In the genomic region with DNA sequence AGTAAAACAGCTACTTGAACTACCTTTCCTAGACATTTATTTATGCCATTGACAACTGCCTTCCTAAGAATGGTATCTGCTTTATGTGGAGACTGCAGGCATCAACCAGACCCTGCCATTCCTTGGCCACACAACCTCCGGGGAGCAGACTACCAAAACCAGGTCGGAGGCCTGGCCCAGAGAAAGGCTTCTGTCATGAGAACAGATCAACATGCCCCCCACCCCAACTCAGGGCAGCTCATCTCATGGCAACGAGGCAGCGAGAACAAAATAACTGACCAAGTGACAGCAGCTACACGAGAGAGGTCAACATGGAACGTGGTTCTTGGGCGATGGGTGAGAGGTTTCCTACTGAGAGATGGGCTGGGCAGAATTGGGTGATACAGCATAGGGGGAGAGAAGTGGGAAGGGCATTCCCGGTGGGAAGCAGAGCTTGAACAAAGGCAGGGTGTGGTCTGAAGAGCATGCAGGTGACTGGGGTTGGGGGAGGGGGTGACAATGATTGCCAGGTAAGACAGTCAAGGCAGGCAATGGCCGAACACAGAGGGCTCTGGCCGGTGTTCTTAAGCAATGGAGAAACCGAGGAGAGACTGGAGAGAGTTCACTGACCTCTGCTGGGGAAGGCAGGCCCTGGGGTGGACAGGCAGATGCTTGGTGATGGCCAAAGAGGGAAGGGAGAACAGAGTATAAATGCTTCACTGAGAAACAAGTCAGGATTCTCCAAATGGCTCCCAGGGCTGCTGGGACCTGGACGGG, we compare ENCODE assay signal across 12 cellular contexts. TPM values are rescaled to one million over a fixed set of nuclear protein-coding genes. Genes with fewer than 3 reads are reported as not detected.
DNase-seq lines count a peak whose midpoint lies in the region; ATAC-seq lines count a peak whose summit lies in the region.
"Had no signal": no experiment of that assay in that cellular context is flagged by ENCODE, and none has a peak within 500 bp of the region (broad histone marks: within the 10 kb centered on the region; RNA-seq: fewer than 3 reads in every experiment).

No MANE protein-coding gene starts in this region.

- peak in 1 of 5 donors; percentile 44 for DNase-seq in CD8-positive, alpha-beta memory T cell
- DNase-seq in activated CD8-positive, alpha-beta T cell treated with anti-CD3 and anti-CD28 coated beads, Interleukin-2, amount 10 ng/mL, durations not matched to agents 7 days and 5 days, result no peak
- DNase-seq in left ventricle myocardium superior (no peak), neuronal stem cell (ENCODE audit: low spot score) (no peak), substantia nigra (lab: John Stamatoyannopoulos, UW) (no peak)
- DNase-seq: HCEC 1CT; NCI-H524; stimulated activated CD4-positive, alpha-beta T cell treated with anti-CD3 and anti-CD28 coated beads, Interleukin-12 subunit alpha, Interleukin-12 subunit beta, amount 100 ng/mL, for 4 hours had no signal

- peak overlapping the region in 1 of 7 donors; percentile 45 for H3K4me3 Mint-ChIP-seq in CD8-positive, alpha-beta memory T cell
- H3K4me3 Mint-ChIP-seq in activated CD8-positive, alpha-beta T cell treated with anti-CD3 and anti-CD28 coated beads, Interleukin-2, amount 10 ng/mL, durations not matched to agents 7 days and 5 days, result no peak overlapping the region

- H3K4me2 ChIP-seq in neuronal stem cell (ENCODE audit: insufficient read depth, low read length, poor library complexity, severe bottlenecking), result no peak overlapping the region

- H3K4me1 ChIP-seq in CD8-positive, alpha-beta memory T cell (ENCODE audit: insufficient read depth, low read length), result peaks cover 51% of the 10 kb centered on the region
- H3K4me1 ChIP-seq in neuronal stem cell (ENCODE audit: control insufficient read depth in 2 of 2, insufficient read depth in 1 of 2, low read depth in 1 of 2, low read length in 2 of 2), result peaks cover 0 to 5% of the 10 kb centered on the region in 2 donors

- WGBS in neuronal stem cell (ENCODE audit: extremely low coverage in 2 of 2, insufficient read length in 2 of 2, insufficient replicate concordance in 1 of 2), 2 donors, result no CpG with 5 or more reads among the region's 12 CpGs

- H3K27ac ChIP-seq in CD8-positive, alpha-beta memory T cell (ENCODE audit: low read depth, low read length), result no peak overlapping the region
- H3K27ac ChIP-seq in neuronal stem cell (replicated peaks; ENCODE audit: low read length) (no peak overlapping the region), substantia nigra (ENCODE audit: low read depth, low read length, poor library complexity, severe bottlenecking) (no peak overlapping the region)
- H3K27ac ChIP-seq: C4-2B had no signal

- H3K9me3 Mint-ChIP-seq in CD8-positive, alpha-beta memory T cell, result no peaks in the 10 kb centered on the region
- H3K9me3 Mint-ChIP-seq in activated CD8-positive, alpha-beta T cell treated with anti-CD3 and anti-CD28 coated beads, Interleukin-2, amount 10 ng/mL, durations not matched to agents 7 days and 5 days (ENCODE audit: insufficient read depth), result no peaks in the 10 kb centered on the region

- POLR2A ChIA-PET in CD8-positive, alpha-beta memory T cell (lab: Charles Lee), result no interaction called here
- POLR2A ChIA-PET in activated CD8-positive, alpha-beta T cell treated with anti-CD3 and anti-CD28 coated beads, Interleukin-2, amount 10 ng/mL, durations not matched to agents 7 days and 5 days (lab: Charles Lee), result no interaction called here

- H3K27ac Mint-ChIP-seq in CD8-positive, alpha-beta memory T cell, result peak overlapping the region; percentile 2 to 92 (median 54)
- H3K27ac Mint-ChIP-seq in activated CD8-positive, alpha-beta T cell treated with anti-CD3 and anti-CD28 coated beads, Interleukin-2, amount 10 ng/mL, durations not matched to agents 7 days and 5 days, result peak overlapping the region; percentile 16

- peaks cover 19% of the 10 kb centered on the region for H3K36me3 ChIP-seq in CD8-positive, alpha-beta memory T cell (ENCODE audit: insufficient read depth, low read length)
- peaks cover 4 to 71% of the 10 kb centered on the region in 2 donors for H3K36me3 ChIP-seq in neuronal stem cell (replicated peaks in 1 of 2; ENCODE audit: control insufficient read depth in 2 of 2, insufficient read depth in 2 of 2, low read length in 2 of 2)

- no peak overlapping the region for H2BK12ac ChIP-seq in neuronal stem cell (ENCODE audit: low read length)

- intact Hi-C loops in left ventricle myocardium superior (cut with micrococcal nuclease), result no loop called here

- no peaks in the 10 kb centered on the region for H3K9me3 ChIP-seq in CD8-positive, alpha-beta memory T cell (ENCODE audit: low read length)
- peaks cover 0 to 4% of the 10 kb centered on the region in 2 donors for H3K9me3 ChIP-seq in neuronal stem cell (replicated peaks in 1 of 2; ENCODE audit: control insufficient read depth in 2 of 2, insufficient read depth in 1 of 2, low read depth in 1 of 2, low read length in 2 of 2)

- H3K23ac ChIP-seq in neuronal stem cell (ENCODE audit: low read depth, low read length, poor library complexity), result peak overlapping the region; percentile 37

- H4K8ac ChIP-seq in neuronal stem cell (ENCODE audit: low read depth, low read length), result no peak overlapping the region

- no peak overlapping the region for H3K4me3 ChIP-seq in CD8-positive, alpha-beta memory T cell (ENCODE audit: low read length)
- H3K4me3 ChIP-seq in neuronal stem cell (ENCODE audit: low read length in 2 of 2), result no peak overlapping the region

- H3K9ac ChIP-seq in neuronal stem cell (ENCODE audit: low read depth, low read length, poor library complexity), result no peak overlapping the region

- H3K14ac ChIP-seq in neuronal stem cell (ENCODE audit: low read length), result no peak overlapping the region

- CTCF ChIA-PET in CD8-positive, alpha-beta memory T cell (lab: Charles Lee), result no interaction called here
- CTCF ChIA-PET in activated CD8-positive, alpha-beta T cell treated with anti-CD3 and anti-CD28 coated beads, Interleukin-2, amount 10 ng/mL, durations not matched to agents 7 days and 5 days (lab: Charles Lee), result no interaction called here

- H2AFZ ChIP-seq in neuronal stem cell (ENCODE audit: low read length), result no peak overlapping the region

- peaks cover 78 to 91% (median 83%) of the 10 kb centered on the region in 3 donors for H3K4me1 Mint-ChIP-seq in CD8-positive, alpha-beta memory T cell
- H3K4me1 Mint-ChIP-seq in activated CD8-positive, alpha-beta T cell treated with anti-CD3 and anti-CD28 coated beads, Interleukin-2, amount 10 ng/mL, durations not matched to agents 7 days and 5 days (ENCODE audit: low read depth), result peaks cover 74% of the 10 kb centered on the region

- H3K27me3 Mint-ChIP-seq in CD8-positive, alpha-beta memory T cell, result no peaks in the 10 kb centered on the region
- H3K27me3 Mint-ChIP-seq in activated CD8-positive, alpha-beta T cell treated with anti-CD3 and anti-CD28 coated beads, Interleukin-2, amount 10 ng/mL, durations not matched to agents 7 days and 5 days (ENCODE audit: low read depth), result no peaks in the 10 kb centered on the region

- H2AK5ac ChIP-seq in neuronal stem cell (ENCODE audit: low read depth, low read length), result no peak overlapping the region

- ATAC-seq in activated CD8-positive, alpha-beta T cell treated with anti-CD3 and anti-CD28 coated beads, Interleukin-2, amount 10 ng/mL, durations not matched to agents 7 days and 5 days, result no peak
- ATAC-seq in left ventricle myocardium superior (peak; percentile 1), HG02852 (IDR thresholded peaks at IDR 0.05; ENCODE audit: unreplicated experiment) (no peak), GM21526 (IDR thresholded peaks at IDR 0.05; ENCODE audit: low FRiP score, unreplicated experiment) (no peak)
- no peak for ATAC-seq in activated CD4-positive, CD25-positive, alpha-beta regulatory T cell treated with anti-CD3 and anti-CD28 coated beads, Interleukin-2, amount 50 U/mL, for 24 hours

- H3K4ac ChIP-seq in neuronal stem cell (ENCODE audit: low read length), result no peak overlapping the region

- no peak overlapping the region for H2BK5ac ChIP-seq in neuronal stem cell (ENCODE audit: low read length)

- H2BK15ac ChIP-seq in neuronal stem cell (ENCODE audit: low read length), result no peak overlapping the region

- H3K36me3 Mint-ChIP-seq in CD8-positive, alpha-beta memory T cell, result peaks cover 9 to 59% (median 18%) of the 10 kb centered on the region in 3 donors
- peaks cover 50% of the 10 kb centered on the region for H3K36me3 Mint-ChIP-seq in activated CD8-positive, alpha-beta T cell treated with anti-CD3 and anti-CD28 coated beads, Interleukin-2, amount 10 ng/mL, durations not matched to agents 7 days and 5 days (ENCODE audit: low read depth)

- no peak overlapping the region for H3K18ac ChIP-seq in neuronal stem cell (ENCODE audit: low read length)

- H3K79me1 ChIP-seq in neuronal stem cell (ENCODE audit: low read depth, low read length), result peaks cover 22% of the 10 kb centered on the region

- H3K27me3 ChIP-seq in CD8-positive, alpha-beta memory T cell (ENCODE audit: insufficient read depth, low read length, poor library complexity, severe bottlenecking), result no peaks in the 10 kb centered on the region
- H3K27me3 ChIP-seq in neuronal stem cell (ENCODE audit: control insufficient read depth in 3 of 3, insufficient read depth in 3 of 3, low read depth in 1 of 3, low read length in 3 of 3), result no peaks in the 10 kb centered on the region

- no peak overlapping the region for H4K91ac ChIP-seq in neuronal stem cell (ENCODE audit: low read depth, low read length, poor library complexity)

- H2BK120ac ChIP-seq in neuronal stem cell (ENCODE audit: low read depth, low read length), result no peak overlapping the region

RNA-seq across cellular contexts. Expression of a gene that starts 33.9 kb away (rescaled TPM):
- total RNA-seq in CD8-positive, alpha-beta memory T cell, result 10 to 100 TPM; 56.4 to 59.8 TPM
- 114 TPM for polyA plus RNA-seq in CD8-positive, alpha-beta memory T cell
- 10 to 100 TPM; 59.4 to 62.2 TPM for total RNA-seq in activated CD8-positive, alpha-beta T cell treated with anti-CD3 and anti-CD28 coated beads, Interleukin-2, amount 10 ng/mL, durations not matched to agents 7 days and 5 days
- total RNA-seq in left ventricle myocardium superior, result 29.6 TPM
- 56.1 TPM for polyA plus RNA-seq in neuronal stem cell (2013, experiment 1 of 2)
- polyA plus RNA-seq in neuronal stem cell (2013, experiment 2 of 2), result 55.5 TPM

RNA-seq across cellular contexts. Expression of a gene that starts 36.8 kb away (rescaled TPM):
- total RNA-seq in CD8-positive, alpha-beta memory T cell, result 10 to 100 TPM; 76.2 to 83.5 TPM
- polyA plus RNA-seq in CD8-positive, alpha-beta memory T cell, result 12.8 TPM
- total RNA-seq in activated CD8-positive, alpha-beta T cell treated with anti-CD3 and anti-CD28 coated beads, Interleukin-2, amount 10 ng/mL, durations not matched to agents 7 days and 5 days, result 100 to 1,000 TPM; 206 to 212 TPM
- total RNA-seq in left ventricle myocardium superior, result 11.4 TPM
- polyA plus RNA-seq in neuronal stem cell (2013, experiment 1 of 2), result 5.9 TPM
- polyA plus RNA-seq in neuronal stem cell (2013, experiment 2 of 2), result 6.2 TPM
